In the genomic region with DNA sequence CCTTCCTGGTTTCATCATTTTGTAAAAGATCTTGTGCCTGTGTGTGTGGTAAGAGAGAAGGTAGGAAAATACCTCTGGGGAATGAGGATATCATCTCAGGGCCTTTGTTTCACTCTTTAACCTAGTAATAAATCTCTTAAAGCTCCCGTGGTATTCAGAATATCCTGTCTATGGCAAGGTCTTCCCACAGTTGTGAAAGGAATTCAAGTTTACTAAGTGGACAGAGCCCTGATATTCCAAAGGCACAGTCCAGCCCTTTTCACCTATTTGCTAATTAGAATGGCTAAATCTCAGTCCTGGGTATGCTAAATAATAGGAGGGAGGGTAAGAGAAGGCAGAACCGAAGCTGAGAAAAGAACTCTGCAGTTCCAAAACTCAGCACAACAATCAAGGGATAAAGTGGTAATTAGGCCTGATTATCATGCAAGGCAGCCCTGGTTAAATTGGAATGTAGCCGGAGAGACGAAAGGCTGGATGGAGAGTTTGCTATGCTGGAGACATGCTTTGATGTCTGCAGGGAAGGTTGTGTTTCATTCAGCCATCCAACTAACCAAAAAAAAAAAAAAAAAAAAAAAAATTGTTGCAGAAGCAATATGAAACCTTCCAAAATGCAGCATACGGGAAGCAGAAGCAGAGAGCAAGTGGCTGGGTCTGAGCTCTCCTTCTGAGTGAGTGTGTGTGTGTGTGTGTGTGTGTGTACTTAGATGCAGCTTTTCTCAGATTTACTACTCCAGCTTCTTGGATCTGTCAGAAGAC, we compare ENCODE assay signal across 10 cellular contexts. TPM values are rescaled to one million over a fixed set of nuclear protein-coding genes. Genes with fewer than 3 reads are reported as not detected.
DNase-seq lines count a peak whose midpoint lies in the region; ATAC-seq and TF ChIP-seq lines count a peak whose summit lies in the region.
"Had no signal": no experiment of that assay in that cellular context is flagged by ENCODE, and none has a peak within 500 bp of the region (broad histone marks: within the 10 kb centered on the region; RNA-seq: fewer than 3 reads in every experiment).

No MANE protein-coding gene starts in this region.

- H3K27ac Mint-ChIP-seq in activated T-cell treated with anti-CD3 and anti-CD28 coated beads, Interleukin-2, amount 50 U/mL, for 72 hours: peak overlapping the region; percentile 70
- peak overlapping the region; percentile 5 for H3K27ac Mint-ChIP-seq in stimulated activated effector memory CD8-positive, alpha-beta T cell treated with anti-CD3 and anti-CD28 coated beads, Interleukin-12 subunit alpha, Interleukin-12 subunit beta, amount 100 ng/mL, for 72 hours
- no peak overlapping the region for H3K27ac Mint-ChIP-seq in immature natural killer cell

- H3K27me3 Mint-ChIP-seq in activated T-cell treated with anti-CD3 and anti-CD28 coated beads, Interleukin-2, amount 50 U/mL, for 72 hours (ENCODE audit: low read depth): no peaks in the 10 kb centered on the region
- peaks cover 0 to 5% (median 3%) of the 10 kb centered on the region in 3 donors for H3K27me3 Mint-ChIP-seq in immature natural killer cell (ENCODE audit: low read depth in 3 of 3)

- H3K4me1 Mint-ChIP-seq in activated T-cell treated with anti-CD3 and anti-CD28 coated beads, Interleukin-2, amount 50 U/mL, for 72 hours (ENCODE audit: low read depth): peaks cover 65% of the 10 kb centered on the region
- H3K4me1 Mint-ChIP-seq in stimulated activated effector memory CD8-positive, alpha-beta T cell treated with anti-CD3 and anti-CD28 coated beads, Interleukin-12 subunit alpha, Interleukin-12 subunit beta, amount 100 ng/mL, for 72 hours: peaks cover 40% of the 10 kb centered on the region
- H3K4me1 Mint-ChIP-seq in immature natural killer cell: peaks cover 9 to 14% of the 10 kb centered on the region in 2 donors

- peak; percentile 35 to 59 for ATAC-seq in activated T-cell treated with anti-CD3 and anti-CD28 coated beads, Interleukin-2, amount 50 U/mL, for 72 hours (replicated peaks in 1 of 2)
- peak; percentile 14 for ATAC-seq in SK-N-SH treated with all-trans-retinoic acid at 6 μM for 48 hours
- peak; percentile 31 for ATAC-seq in stimulated activated effector memory CD8-positive, alpha-beta T cell treated with anti-CD3 and anti-CD28 coated beads, Interleukin-12 subunit alpha, Interleukin-12 subunit beta, amount 100 ng/mL, for 72 hours

- H3K4me3 Mint-ChIP-seq in activated T-cell treated with anti-CD3 and anti-CD28 coated beads, Interleukin-2, amount 50 U/mL, for 72 hours: peak overlapping the region in 1 of 2 donors; percentile 65
- H3K4me3 Mint-ChIP-seq in stimulated activated effector memory CD8-positive, alpha-beta T cell treated with anti-CD3 and anti-CD28 coated beads, Interleukin-12 subunit alpha, Interleukin-12 subunit beta, amount 100 ng/mL, for 72 hours: no peak overlapping the region
- H3K4me3 Mint-ChIP-seq in immature natural killer cell: no peak overlapping the region

- no peak for TF ChIP-seq CTCF in foreskin fibroblast (IDR thresholded peaks at IDR 0.05; ENCODE audit: low read depth, low read length)

- no peak overlapping the region for H3K4me3 ChIP-seq in foreskin fibroblast (ENCODE audit: low read depth in 1 of 2, low read length in 2 of 2)

- H3K36me3 Mint-ChIP-seq in activated T-cell treated with anti-CD3 and anti-CD28 coated beads, Interleukin-2, amount 50 U/mL, for 72 hours (ENCODE audit: insufficient read depth in 2 of 2): no peaks in the 10 kb centered on the region
- H3K36me3 Mint-ChIP-seq in stimulated activated effector memory CD8-positive, alpha-beta T cell treated with anti-CD3 and anti-CD28 coated beads, Interleukin-12 subunit alpha, Interleukin-12 subunit beta, amount 100 ng/mL, for 72 hours: peaks cover 6% of the 10 kb centered on the region
- H3K36me3 Mint-ChIP-seq in immature natural killer cell: peaks cover 0 to 3% (median 0%) of the 10 kb centered on the region in 3 donors

- no peaks in the 10 kb centered on the region for H3K9me3 Mint-ChIP-seq in activated T-cell treated with anti-CD3 and anti-CD28 coated beads, Interleukin-2, amount 50 U/mL, for 72 hours
- H3K9me3 Mint-ChIP-seq in stimulated activated effector memory CD8-positive, alpha-beta T cell treated with anti-CD3 and anti-CD28 coated beads, Interleukin-12 subunit alpha, Interleukin-12 subunit beta, amount 100 ng/mL, for 72 hours: no peaks in the 10 kb centered on the region
- no peaks in the 10 kb centered on the region for H3K9me3 Mint-ChIP-seq in immature natural killer cell

- peak; percentile 30 to 36 for DNase-seq in activated T-cell treated with anti-CD3 and anti-CD28 coated beads, Interleukin-2, amount 50 U/mL, for 72 hours
- DNase-seq in activated T-cell treated with anti-CD3 and anti-CD28 coated beads, Interleukin-2, amount 50 U/mL, for 1 hour: no peak
- DNase-seq in foreskin fibroblast (peak; percentile 73 to 75), NOMO-1 treated with DMSO at 0.1 percent for 48 hours (lab: John Stamatoyannopoulos, UW; ENCODE audit: unreplicated experiment) (no peak), NCI-H2196 treated with DMSO at 0.1 percent for 48 hours (lab: John Stamatoyannopoulos, UW; ENCODE audit: unreplicated experiment) (no peak), immature natural killer cell (no peak)
- DNase-seq in stimulated activated effector memory CD8-positive, alpha-beta T cell treated with anti-CD3 and anti-CD28 coated beads, Interleukin-12 subunit alpha, Interleukin-12 subunit beta, amount 100 ng/mL, for 72 hours (ENCODE audit: low spot score in 2 of 2): no peak
- DNase-seq: COR-L47; effector CD8-positive, alpha-beta T cell had no signal

TF ChIP-seq in SK-N-SH treated with all-trans-retinoic acid at 6 μM for 48 hours, 23 proteins besides CTCF, POLR2A, EP300 and RAD21:
- peak; percentile 50; the same call in 1 of the 2 replicates for TF ChIP-seq ISL1 (CRISPR knock-in tag; IDR thresholded peaks at IDR 0.05)
- no peak for TF ChIP-seq GLIS3 (CRISPR knock-in tag; IDR thresholded peaks at IDR 0.05)

RNA-seq across cellular contexts. Expression of a gene that starts 28.5 kb away (rescaled TPM):
- 100 to 1,000 TPM; 334 to 429 TPM for total RNA-seq in activated T-cell treated with anti-CD3 and anti-CD28 coated beads, Interleukin-2, amount 50 U/mL, for 72 hours
- polyA plus RNA-seq in immature natural killer cell: 100 to 1,000 TPM in 2 of 3 donors, 10 to 100 TPM in 1; 90.5 to 197 (median 117) TPM

Comparison
In these comparisons a context has a peak if more than half of its experiments do, and no peak if none do; other contexts are left out.
1. DNase-seq: peak in activated T-cell treated with anti-CD3 and anti-CD28 coated beads, Interleukin-2, amount 50 U/mL, for 72 hours (2 of 2) and foreskin fibroblast (2 of 2); none in activated T-cell treated with anti-CD3 and anti-CD28 coated beads, Interleukin-2, amount 50 U/mL, for 1 hour (single experiment), stimulated activated effector memory CD8-positive, alpha-beta T cell treated with anti-CD3 and anti-CD28 coated beads, Interleukin-12 subunit alpha, Interleukin-12 subunit beta, amount 100 ng/mL, for 72 hours (0 of 2), NOMO-1 treated with DMSO at 0.1 percent for 48 hours (single experiment), NCI-H2196 treated with DMSO at 0.1 percent for 48 hours (single experiment) and immature natural killer cell (0 of 3).
2. H3K27ac Mint-ChIP-seq: peak in activated T-cell treated with anti-CD3 and anti-CD28 coated beads, Interleukin-2, amount 50 U/mL, for 72 hours (single experiment) and stimulated activated effector memory CD8-positive, alpha-beta T cell treated with anti-CD3 and anti-CD28 coated beads, Interleukin-12 subunit alpha, Interleukin-12 subunit beta, amount 100 ng/mL, for 72 hours (single experiment); none in immature natural killer cell (0 of 6).
3. Peak in every context shown above with its lines, with median percentiles within 50 percentile points of each other: ATAC-seq.